In genomic region chr16:73956592-73957495, GRCh38 we compare ENCODE assay signal across 8 cellular contexts.
A peak's percentile ranks its signal among the peaks of the same experiment; 100 is the strongest.
DNase-seq lines count a peak whose midpoint lies in the region; ATAC-seq and TF ChIP-seq lines count a peak whose summit lies in the region.

No MANE protein-coding gene starts in this region.

- H3K4me1 ChIP-seq in RWPE2 (ENCODE audit: insufficient read depth, poor library complexity, severe bottlenecking), result no peaks in the 10 kb centered on the region

- H3K27ac ChIP-seq in RWPE2 (ENCODE audit: poor library complexity, severe bottlenecking), result no peak overlapping the region

- ATAC-seq in RWPE2 (ENCODE audit: low read depth), result peak; percentile 40; the same call in 1 of the 3 replicates
- ATAC-seq in GM18498 (IDR thresholded peaks at IDR 0.05; ENCODE audit: unreplicated experiment), result no peak

- CTCF ChIA-PET in AG04449 (lab: Yijun Ruan, JAX), result interaction anchor here (0.6 to 3.5 kb wide), 17 partner anchors 9 to 1862 kb away, joined by 3 to 14 read pairs (median 3); no protein-coding TSS in a partner anchor

- POLR2A ChIA-PET in AG04449 (lab: Yijun Ruan, JAX), result no interaction called here

- H3K4me3 ChIP-seq in AG04449 (ENCODE audit: low read depth, low read length) (no peak overlapping the region), GM12865 (ENCODE audit: low read depth, low read length) (no peak overlapping the region), RWPE2 (ENCODE audit: severe bottlenecking) (no peak overlapping the region)

- TF ChIP-seq CTCF in AG04449 (IDR thresholded peaks at IDR 0.05; ENCODE audit: insufficient read depth, low read length, missing control alignments) (peak; percentile 62), GM12865 (IDR thresholded peaks at IDR 0.05; ENCODE audit: insufficient read depth, low read depth, low read length, missing control alignments) (peak; percentile 80), RWPE2 (IDR thresholded peaks at IDR 0.05; ENCODE audit: poor library complexity, severe bottlenecking) (peak; percentile 91)

- H3K27me3 ChIP-seq in RWPE2 (ENCODE audit: insufficient read depth, poor library complexity, severe bottlenecking), result peaks cover 7% of the 10 kb centered on the region

- peaks cover 1% of the 10 kb centered on the region for H3K9me3 ChIP-seq in RWPE2 (ENCODE audit: severe bottlenecking)

- H3K36me3 ChIP-seq in RWPE2 (ENCODE audit: low read depth), result no peaks in the 10 kb centered on the region

- DNase-seq in AG04449 (ENCODE audit: low read depth, low spot score), result peak; percentile 14
- DNase-seq in GM12865 (ENCODE audit: low read depth), result peak; percentile 54
- peak; percentile 43 for DNase-seq in LHCN-M2 (ENCODE audit: low read depth)
- DNase-seq in RWPE2 (ENCODE audit: low spot score), result no peak
- peak; percentile 13 for DNase-seq in cerebellum (ENCODE audit: low spot score)
- peak; percentile 85 for DNase-seq in left kidney (ENCODE audit: low read depth, low spot score)
- DNase-seq in stimulated activated CD8-positive, alpha-beta memory T cell treated with anti-CD3 and anti-CD28 coated beads, Interleukin-7, amount 100 ng/mL, for 24 hours (ENCODE audit: low read depth), result peak; percentile 11
